31 cellular contexts compared by ENCODE assay signal in the genomic region with DNA sequence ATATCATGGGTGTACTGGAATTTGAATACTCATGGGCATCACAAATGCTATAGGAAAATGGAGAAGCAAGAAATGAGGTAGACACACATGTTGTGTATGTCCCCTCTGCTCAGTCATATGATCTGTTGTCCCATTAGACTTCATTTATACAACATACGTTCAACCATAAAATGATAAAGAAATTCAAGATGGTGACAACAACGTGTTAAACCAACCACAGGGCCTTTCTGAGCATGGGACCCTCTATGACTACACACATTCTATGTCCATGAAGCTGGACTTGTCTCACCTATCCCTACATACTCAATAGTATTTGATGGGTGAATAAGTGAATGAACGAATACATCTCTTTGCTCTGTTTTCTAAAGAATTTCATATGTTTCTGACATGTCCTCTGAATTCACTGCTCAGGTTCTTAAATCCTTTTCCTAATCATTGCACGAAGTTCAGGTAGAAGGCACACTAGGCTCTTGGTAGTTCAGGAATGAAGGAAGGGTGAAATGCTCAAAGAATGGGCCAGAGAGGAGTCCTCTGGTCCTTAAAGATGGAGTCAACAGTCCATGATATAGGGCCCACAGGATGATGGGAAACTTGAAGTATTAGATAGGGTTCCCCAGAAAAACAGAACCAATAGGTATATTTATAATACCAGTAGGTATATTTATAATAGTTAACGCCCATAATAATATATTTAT.
"Had no signal": no experiment of that assay in that cellular context is flagged by ENCODE, and none has a peak within 500 bp of the region (broad histone marks: within the 10 kb centered on the region; RNA-seq: fewer than 3 reads in every experiment).

No MANE protein-coding gene starts in this region.

- ATAC-seq: activated naive CD4-positive, alpha-beta T cell treated with anti-CD3 and anti-CD28 coated beads, Interleukin-2, amount 50 U/mL, for 72 hours; activated naive CD8-positive, alpha-beta T cell treated with anti-CD3 and anti-CD28 coated beads, Interleukin-2, amount 50 U/mL, for 24 hours; activated T-cell treated with anti-CD3 and anti-CD28 coated beads, Interleukin-2, amount 50 U/mL, for 4 hours; activated T-cell treated with anti-CD3 and anti-CD28 coated beads, Interleukin-2, amount 50 U/mL, for 72 hours; activated T-helper 17 cell treated with anti-CD3 and anti-CD28 coated beads, Interleukin-2, amount 50 U/mL, for 72 hours; body of pancreas had no signal

- H3K27me3 ChIP-seq: adrenal gland, ascending aorta, body of pancreas, brain microvascular endothelial cell, breast epithelium had no signal

- H3K4me3 ChIP-seq: adrenal gland, ascending aorta, body of pancreas, breast epithelium, cardiac muscle cell had no signal

- H3K36me3 ChIP-seq: adrenal gland, ascending aorta, brain microvascular endothelial cell, breast epithelium, cardiac muscle cell had no signal

- H3K9me3 ChIP-seq: adrenal gland, ascending aorta, body of pancreas, breast epithelium had no signal

- DNase-seq: activated effector memory CD4-positive, alpha-beta T cell treated with anti-CD3 and anti-CD28 coated beads, Interleukin-2, amount 50 U/mL, for 16 hours; activated effector memory CD4-positive, alpha-beta T cell treated with Interleukin-2 at 50 U/mL for 16 hours; activated gamma-delta T cell; activated gamma-delta T cell treated with Interleukin-2 at 50 U/mL for 16 hours; activated naive CD4-positive, alpha-beta T cell; activated naive CD4-positive, alpha-beta T cell treated with anti-CD3 and anti-CD28 coated beads for 36 hours; activated naive CD4-positive, alpha-beta T cell treated with anti-CD3 and anti-CD28 coated beads, Interleukin-2, amount 10 ng/mL, durations not matched to agents 7 days and 5 days; activated naive CD4-positive, alpha-beta T cell treated with anti-CD3 and anti-CD28 coated beads, Interleukin-2, amount 50 U/mL, for 16 hours; activated naive CD4-positive, alpha-beta T cell treated with Interleukin-2 at 50 U/mL for 16 hours; activated naive CD8-positive, alpha-beta T cell treated with anti-CD3 and anti-CD28 coated beads for 36 hours; activated naive CD8-positive, alpha-beta T cell treated with anti-CD3 and anti-CD28 coated beads, Interleukin-2, amount 10 ng/mL, durations not matched to agents 7 days and 5 days; activated naive CD8-positive, alpha-beta T cell treated with anti-CD3 and anti-CD28 coated beads, Interleukin-2, amount 50 U/mL, for 24 hours; activated T-cell treated with anti-CD3 and anti-CD28 coated beads, Interleukin-2, amount 50 U/mL, for 24 hours; activated T-cell treated with anti-CD3 and anti-CD28 coated beads, Interleukin-2, amount 50 U/mL, for 4 hours; activated T-cell treated with anti-CD3 and anti-CD28 coated beads, Interleukin-2, amount 50 U/mL, for 48 hours; activated T-cell treated with anti-CD3 and anti-CD28 coated beads, Interleukin-2, amount 50 U/mL, for 72 hours; adrenal gland; amniotic stem cell; amygdala; anterior cingulate cortex; aorta; body of pancreas; brain microvascular endothelial cell; caudate nucleus; central memory CD4-positive, alpha-beta T cell; cerebellar nuclear complex had no signal

- H3K4me1 ChIP-seq: adrenal gland, body of pancreas, breast epithelium had no signal

- H3K27ac ChIP-seq: adrenal gland, ascending aorta, body of pancreas, brain microvascular endothelial cell, breast epithelium, cardiac muscle cell had no signal
